Comparison of ENCODE assay signal across 17 cellular contexts in the genomic region with DNA sequence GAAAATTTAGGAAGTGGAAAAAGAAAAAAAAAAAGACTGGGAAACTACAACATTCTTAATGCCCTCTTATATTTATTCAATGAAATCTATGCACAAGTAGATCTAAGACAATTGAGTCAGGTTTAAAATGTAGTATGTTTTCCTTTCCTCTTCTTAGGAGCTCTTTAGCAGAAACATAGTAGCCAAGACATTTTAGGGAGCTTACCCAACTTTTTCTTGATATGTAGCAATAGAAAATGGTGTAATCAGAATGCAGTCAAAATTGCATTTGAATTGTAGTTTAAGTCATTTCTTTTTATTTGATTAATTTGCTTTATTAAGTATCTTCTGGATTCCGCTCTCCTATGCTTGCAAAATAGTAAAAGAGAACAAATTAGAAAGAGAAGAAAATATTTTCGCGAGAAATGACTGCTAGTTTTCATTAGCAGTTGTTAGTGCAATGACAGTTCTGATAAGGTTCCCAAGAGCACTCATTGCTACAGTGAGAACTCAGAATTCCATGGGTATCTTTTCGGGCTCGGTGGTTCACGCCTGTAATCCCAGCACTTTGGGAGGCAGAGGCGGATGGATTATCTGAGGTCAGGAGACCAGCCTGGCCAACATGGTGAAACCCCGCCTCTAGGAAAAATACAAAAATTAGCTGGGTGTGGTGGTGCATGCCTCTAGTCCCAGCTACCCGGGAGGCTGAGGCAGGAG. TPM values are rescaled to one million over a fixed set of nuclear protein-coding genes. Genes with fewer than 3 reads are reported as not detected.
DNase-seq lines count a peak whose midpoint lies in the region; ATAC-seq and TF ChIP-seq lines count a peak whose summit lies in the region.
"Had no signal": no experiment of that assay in that cellular context is flagged by ENCODE, and none has a peak within 500 bp of the region (broad histone marks: within the 10 kb centered on the region; RNA-seq: fewer than 3 reads in every experiment).

No MANE protein-coding gene starts in this region.

- no peak overlapping the region for H3K4me3 ChIP-seq in right atrium auricular region
- no peak overlapping the region for H3K4me3 ChIP-seq in smooth muscle cell
- H3K4me3 ChIP-seq: cardiac muscle cell, heart left ventricle, prostate gland, upper lobe of right lung had no signal

- H3K27me3 ChIP-seq in right atrium auricular region (no peaks in the 10 kb centered on the region), smooth muscle cell (ENCODE audit: low read depth) (no peaks in the 10 kb centered on the region)
- H3K27me3 ChIP-seq: cardiac muscle cell, heart left ventricle, upper lobe of right lung had no signal

- H3K4me1 Mint-ChIP-seq in effector memory CD8-positive, alpha-beta T cell (ENCODE audit: low read depth in 2 of 2) = peaks cover 60 to 72% of the 10 kb centered on the region in 2 donors

- intact Hi-C loops in Right ventricle myocardium superior (cut with DNase I) = no loop called here

- H3F3A ChIP-seq in smooth muscle cell (ENCODE audit: low read depth) = peaks cover 16% of the 10 kb centered on the region

- peaks cover 0 to 76% of the 10 kb centered on the region in 2 donors for H3K4me1 ChIP-seq in right atrium auricular region
- peaks cover 13% of the 10 kb centered on the region for H3K4me1 ChIP-seq in smooth muscle cell (ENCODE audit: low read depth)
- H3K4me1 ChIP-seq: prostate gland had no signal

- no peaks in the 10 kb centered on the region for H3K27me3 Mint-ChIP-seq in effector memory CD8-positive, alpha-beta T cell

- H2AFZ ChIP-seq in smooth muscle cell (ENCODE audit: low read depth) = no peak overlapping the region

- H3K9me3 ChIP-seq in right atrium auricular region = no peaks in the 10 kb centered on the region
- no peaks in the 10 kb centered on the region for H3K9me3 ChIP-seq in smooth muscle cell (replicated peaks; ENCODE audit: low read depth)
- H3K9me3 ChIP-seq: heart left ventricle, prostate gland, upper lobe of right lung had no signal

- WGBS in smooth muscle cell (ENCODE audit: low lambda C conversion rate) = 26% methylated on average over 9 of the region's 9 CpGs

- peak overlapping the region; percentile 29 to 37 for H3K4me3 Mint-ChIP-seq in effector memory CD8-positive, alpha-beta T cell

- no peak for TF ChIP-seq CTCF in right atrium auricular region (IDR thresholded peaks at IDR 0.05)
- TF ChIP-seq CTCF in smooth muscle cell (IDR thresholded peaks at IDR 0.05; ENCODE audit: borderline replicate concordance, insufficient read depth, poor library complexity, severe bottlenecking) = no peak

- H3K9ac ChIP-seq in smooth muscle cell (ENCODE audit: low read depth) = no peak overlapping the region

- peaks cover 62% of the 10 kb centered on the region for H3K79me2 ChIP-seq in smooth muscle cell (ENCODE audit: low read depth)

- peak overlapping the region; percentile 21 to 86 for H3K27ac Mint-ChIP-seq in effector memory CD8-positive, alpha-beta T cell

- peak overlapping the region; percentile 69 for H3K4me2 ChIP-seq in smooth muscle cell

- no peaks in the 10 kb centered on the region for H3K36me3 ChIP-seq in right atrium auricular region
- H3K36me3 ChIP-seq in smooth muscle cell (ENCODE audit: low read depth) = no peaks in the 10 kb centered on the region
- H3K36me3 ChIP-seq: cardiac muscle cell, heart left ventricle, prostate gland, upper lobe of right lung had no signal

- peaks cover 100% of the 10 kb centered on the region for H4K20me1 ChIP-seq in smooth muscle cell (ENCODE audit: low read depth)

- H3K27ac ChIP-seq in right atrium auricular region = no peak overlapping the region
- no peak overlapping the region for H3K27ac ChIP-seq in smooth muscle cell (ENCODE audit: low read depth)
- H3K27ac ChIP-seq: cardiac muscle cell, prostate gland, upper lobe of right lung had no signal

- H3K9me3 Mint-ChIP-seq in effector memory CD8-positive, alpha-beta T cell = no peaks in the 10 kb centered on the region

- peaks cover 6% of the 10 kb centered on the region for H3K36me3 Mint-ChIP-seq in effector memory CD8-positive, alpha-beta T cell (ENCODE audit: insufficient read depth)

- ATAC-seq in Right ventricle myocardium superior (ENCODE audit: poor library complexity) = peak; percentile 33
- no peak for ATAC-seq in effector memory CD8-positive, alpha-beta T cell (replicated peaks)
- ATAC-seq in GM18909 (IDR thresholded peaks at IDR 0.05; ENCODE audit: poor library complexity, unreplicated experiment) = no peak
- no peak for ATAC-seq in GM21381 (IDR thresholded peaks at IDR 0.05; ENCODE audit: unreplicated experiment)
- ATAC-seq: upper lobe of right lung had no signal

- DNase-seq in Right ventricle myocardium superior (no peak), right atrium auricular region (ENCODE audit: low spot score) (no peak), MV-4-11 (lab: John Stamatoyannopoulos, UW) (peak; percentile 68), smooth muscle cell (lab: John Stamatoyannopoulos, UW; ENCODE audit: unreplicated experiment) (no peak), iPS-NIHi11 (ENCODE audit: low spot score) (no peak)
- no peak for DNase-seq in effector memory CD8-positive, alpha-beta T cell
- DNase-seq: activated naive CD4-positive, alpha-beta T cell; heart left ventricle; NCI-H1105 treated with DMSO at 0.1 percent for 48 hours; NCI-H446; stimulated activated CD4-positive, alpha-beta T cell treated with anti-CD3 and anti-CD28 coated beads, Interleukin-1b, Interleukin-23, amount 100 ng/mL, for 48 hours; stimulated activated CD8-positive, alpha-beta memory T cell treated with anti-CD3 and anti-CD28 coated beads, Interleukin-4, amount 100 ng/mL, for 48 hours; upper lobe of right lung had no signal

RNA-seq across cellular contexts. Expression of gene JARID2, which starts 52.2 kb away (rescaled TPM):
- total RNA-seq in Right ventricle myocardium superior = 8.1 TPM
- total RNA-seq in right atrium auricular region = 1 to 10 TPM; 6.5 to 6.7 TPM
- total RNA-seq in smooth muscle cell = 10.2 TPM in 2 replicates
- 5.2 and 8.5 TPM in 2 replicates for polyA plus RNA-seq in smooth muscle cell
